8 cellular contexts compared by ENCODE assay signal in genomic region chr10:86755454-86755739, GRCh38. TPM values are rescaled to one million over a fixed set of nuclear protein-coding genes. Genes with fewer than 3 reads are reported as not detected.
DNase-seq lines count a peak whose midpoint lies in the region; ATAC-seq and TF ChIP-seq lines count a peak whose summit lies in the region.

No MANE protein-coding gene starts in this region.

- DNase-seq in NCI-H146 treated with DMSO at 0.1 percent for 48 hours (lab: John Stamatoyannopoulos, UW; ENCODE audit: unreplicated experiment) (peak; percentile 51), NCI-H146 (lab: John Stamatoyannopoulos, UW) (no peak), WERI-Rb-1 (no peak), right cardiac atrium (no peak), HCEC 1CT (no peak), Kasumi-1 (lab: John Stamatoyannopoulos, UW) (no peak)

- no peaks in the 10 kb centered on the region for H3K36me3 Mint-ChIP-seq in stimulated activated memory B cell treated with anti-CD40 and anti-IgM and Interleukin-4, amounts not matched to agents 10 μg/mL and 1 μg/mL and 100 μg/mL, for 72 hours

- no peaks in the 10 kb centered on the region for H3K9me3 ChIP-seq in WERI-Rb-1 (ENCODE audit: severe bottlenecking)
- H3K9me3 ChIP-seq in right cardiac atrium (ENCODE audit: control insufficient read depth, low read length) = no peaks in the 10 kb centered on the region

- H3K4me3 Mint-ChIP-seq in stimulated activated memory B cell treated with anti-CD40 and anti-IgM and Interleukin-4, amounts not matched to agents 10 μg/mL and 1 μg/mL and 100 μg/mL, for 72 hours = peak overlapping the region; percentile 89

- no peaks in the 10 kb centered on the region for H3K27me3 ChIP-seq in WERI-Rb-1 (ENCODE audit: insufficient read depth, low read depth, severe bottlenecking)
- no peaks in the 10 kb centered on the region for H3K27me3 ChIP-seq in right cardiac atrium (ENCODE audit: control insufficient read depth, insufficient read depth)

- no peaks in the 10 kb centered on the region for H3K9me3 Mint-ChIP-seq in stimulated activated memory B cell treated with anti-CD40 and anti-IgM and Interleukin-4, amounts not matched to agents 10 μg/mL and 1 μg/mL and 100 μg/mL, for 72 hours

- peaks cover 3% of the 10 kb centered on the region for H3K4me1 ChIP-seq in right cardiac atrium (ENCODE audit: control insufficient read depth, insufficient read depth, low read length)

- ATAC-seq in right cardiac atrium (no peak), GM21786 (IDR thresholded peaks at IDR 0.05; ENCODE audit: unreplicated experiment) (no peak)
- ATAC-seq in stimulated activated memory B cell treated with anti-CD40 and anti-IgM and Interleukin-4, amounts not matched to agents 10 μg/mL and 1 μg/mL and 100 μg/mL, for 72 hours = no peak

- peak overlapping the region; percentile 79 for H3K4me3 ChIP-seq in WERI-Rb-1 (ENCODE audit: low read depth, low read length)
- H3K4me3 ChIP-seq in right cardiac atrium (ENCODE audit: low read length) = peak overlapping the region; percentile 70

- H3K27me3 Mint-ChIP-seq in stimulated activated memory B cell treated with anti-CD40 and anti-IgM and Interleukin-4, amounts not matched to agents 10 μg/mL and 1 μg/mL and 100 μg/mL, for 72 hours = no peaks in the 10 kb centered on the region

- no peak for TF ChIP-seq CTCF in WERI-Rb-1 (IDR thresholded peaks at IDR 0.05; ENCODE audit: low read depth, low read length)

- peak overlapping the region; percentile 90 for H3K27ac Mint-ChIP-seq in stimulated activated memory B cell treated with anti-CD40 and anti-IgM and Interleukin-4, amounts not matched to agents 10 μg/mL and 1 μg/mL and 100 μg/mL, for 72 hours

- 2% methylated on average over 9 of the region's 9 CpGs for WGBS in right cardiac atrium

- H3K4me1 Mint-ChIP-seq in stimulated activated memory B cell treated with anti-CD40 and anti-IgM and Interleukin-4, amounts not matched to agents 10 μg/mL and 1 μg/mL and 100 μg/mL, for 72 hours = peaks cover 53% of the 10 kb centered on the region

- H3K27ac ChIP-seq in WERI-Rb-1 = peak overlapping the region; percentile 99
- H3K27ac ChIP-seq in right cardiac atrium (ENCODE audit: low read length) = peak overlapping the region; percentile 86

- intact Hi-C loops in right cardiac atrium (cut with DNase I) = loop anchor here in 2 of 4 donors (5.0 to 10.0 kb wide), 2 partner anchors 142 to 149 kb away; no protein-coding TSS in a partner anchor

- H3K36me3 ChIP-seq in WERI-Rb-1 = peaks cover 3% of the 10 kb centered on the region

RNA-seq across cellular contexts. Expression of gene BMPR1A, which starts 1.0 kb away (rescaled TPM):
- 10 to 100 TPM; 60.4 to 92.0 (median 65.6) TPM for total RNA-seq in right cardiac atrium
- 10.8 TPM for polyA plus RNA-seq in right cardiac atrium
